Comparison of ENCODE assay signal across 8 cellular contexts in genomic region chr9:114503522-114504340, GRCh38. TPM values are rescaled to one million over a fixed set of nuclear protein-coding genes. Genes with fewer than 3 reads are reported as not detected.
A peak's percentile ranks its signal among the peaks of the same experiment; 100 is the strongest.
DNase-seq lines count a peak whose midpoint lies in the region; ATAC-seq and TF ChIP-seq lines count a peak whose summit lies in the region.

No MANE protein-coding gene starts in this region.

- peaks cover 16 to 31% of the 10 kb centered on the region in 2 donors for H3K4me1 ChIP-seq in adrenal gland (replicated peaks in 1 of 2)
- peaks cover 28% of the 10 kb centered on the region for H3K4me1 ChIP-seq in thymus (ENCODE audit: control insufficient read depth, insufficient read depth, low read length)

- H3K4me3 ChIP-seq in adrenal gland = peak overlapping the region in 3 of 4 donors; percentile 29 to 74 (median 53)
- peak overlapping the region; percentile 82 for H3K4me3 ChIP-seq in thymus (ENCODE audit: low read length)

- no peaks in the 10 kb centered on the region for H3K9me3 Mint-ChIP-seq in activated naive CD4-positive, alpha-beta T cell treated with anti-CD3 and anti-CD28 coated beads for 36 hours
- H3K9me3 Mint-ChIP-seq in memory B cell = no peaks in the 10 kb centered on the region

- no peak for DNase-seq in activated naive CD4-positive, alpha-beta T cell treated with anti-CD3 and anti-CD28 coated beads for 36 hours
- no peak for DNase-seq in activated naive CD4-positive, alpha-beta T cell treated with anti-CD3 and anti-CD28 coated beads, Interleukin-2, amount 50 U/mL, for 16 hours
- no peak for DNase-seq in adrenal gland
- DNase-seq in memory B cell (ENCODE audit: low spot score in 2 of 2) = no peak
- no peak for DNase-seq in GM20000 (ENCODE audit: low spot score)
- no peak for DNase-seq in sciatic nerve (ENCODE audit: low spot score)

- CTCF ChIA-PET in activated naive CD4-positive, alpha-beta T cell treated with anti-CD3 and anti-CD28 coated beads for 36 hours (lab: Charles Lee) = interaction anchor here (0.6 to 1.8 kb wide), 9 partner anchors 11 to 298 kb away, joined by 3 to 7 read pairs (median 5); no protein-coding TSS in a partner anchor

- H3K27me3 ChIP-seq in adrenal gland (no peaks in the 10 kb centered on the region), thymus (ENCODE audit: control insufficient read depth, insufficient read depth) (peaks cover 2% of the 10 kb centered on the region)

- WGBS in adrenal gland, 4 donors = 36 to 49% (median 43%) methylated on average over 13 to 18 of the region's 18 CpGs
- 80% methylated on average over 18 of the region's 18 CpGs for WGBS in thymus

- TF ChIP-seq CTCF in adrenal gland (IDR thresholded peaks at IDR 0.05) (no peak), GM20000 (IDR thresholded peaks at IDR 0.05; ENCODE audit: extremely low read depth, missing control alignments) (no peak)

- no peak for TF ChIP-seq POLR2A in adrenal gland (IDR thresholded peaks at IDR 0.05)

- H3K36me3 Mint-ChIP-seq in activated naive CD4-positive, alpha-beta T cell treated with anti-CD3 and anti-CD28 coated beads for 36 hours (ENCODE audit: low read depth) = no peaks in the 10 kb centered on the region
- no peaks in the 10 kb centered on the region for H3K36me3 Mint-ChIP-seq in memory B cell

- no peaks in the 10 kb centered on the region for H3K9me3 ChIP-seq in adrenal gland (replicated peaks in 1 of 3)
- no peaks in the 10 kb centered on the region for H3K9me3 ChIP-seq in thymus (ENCODE audit: control insufficient read depth)

- H3K27ac ChIP-seq in adrenal gland (peak overlapping the region; percentile 59 to 92 (median 81)), thymus (ENCODE audit: low read depth) (peak overlapping the region; percentile 56)

- no peak overlapping the region for H3K27ac Mint-ChIP-seq in activated naive CD4-positive, alpha-beta T cell treated with anti-CD3 and anti-CD28 coated beads for 36 hours
- peak overlapping the region; percentile 94 for H3K27ac Mint-ChIP-seq in memory B cell

- H3K27me3 Mint-ChIP-seq in activated naive CD4-positive, alpha-beta T cell treated with anti-CD3 and anti-CD28 coated beads for 36 hours (ENCODE audit: low read depth) = peaks cover 12% of the 10 kb centered on the region
- H3K27me3 Mint-ChIP-seq in memory B cell = no peaks in the 10 kb centered on the region

- no peak for ATAC-seq in memory B cell (ENCODE audit: low read depth)
- ATAC-seq in GM19324 (IDR thresholded peaks at IDR 0.05; ENCODE audit: low FRiP score, unreplicated experiment) = no peak
- no peak for ATAC-seq in sciatic nerve

- intact Hi-C loops in activated naive CD4-positive, alpha-beta T cell treated with anti-CD3 and anti-CD28 coated beads for 36 hours (cut with micrococcal nuclease) = no loop called here
- intact Hi-C loops in adrenal gland (cut with DNase I) = loop anchor here in 1 of 2 donors (10.0 kb wide), 2 partner anchors 91 to 159 kb away; no protein-coding TSS in a partner anchor
- intact Hi-C loops in sciatic nerve (cut with DNase I) = no loop called here

- peaks cover 5% of the 10 kb centered on the region for H3K4me1 Mint-ChIP-seq in activated naive CD4-positive, alpha-beta T cell treated with anti-CD3 and anti-CD28 coated beads for 36 hours (ENCODE audit: low read depth)
- H3K4me1 Mint-ChIP-seq in memory B cell = peaks cover 22% of the 10 kb centered on the region

- H3K4me3 Mint-ChIP-seq in activated naive CD4-positive, alpha-beta T cell treated with anti-CD3 and anti-CD28 coated beads for 36 hours = peak overlapping the region; percentile 52
- peak overlapping the region; percentile 73 for H3K4me3 Mint-ChIP-seq in memory B cell

- H3K36me3 ChIP-seq in adrenal gland (replicated peaks in 1 of 2) (no peaks in the 10 kb centered on the region), thymus (ENCODE audit: control insufficient read depth, insufficient read depth) (no peaks in the 10 kb centered on the region)

RNA-seq across cellular contexts. Expression of gene WHRN, which starts 1.5 kb away (rescaled TPM):
- total RNA-seq in activated naive CD4-positive, alpha-beta T cell treated with anti-CD3 and anti-CD28 coated beads for 36 hours = 1 to 10 TPM; 1.9 to 2.1 TPM
- total RNA-seq in adrenal gland (100 to 1,000 TPM in 4 of 8 donors, 10 to 100 TPM in 4; 67.2 to 154 (median 96.4) TPM), sciatic nerve (5.3 TPM)
- polyA plus RNA-seq in adrenal gland (100 to 1,000 TPM in 2 of 3 donors, 10 to 100 TPM in 1; 34.8 to 359 (median 247) TPM), thymus (14.9 TPM)

Comparison
In these comparisons a context has a peak if more than half of its experiments do, and no peak if none do; other contexts are left out.
1. RNA of gene WHRN, which starts 1.5 kb away (total RNA-seq): 67.2 to 154 TPM in adrenal gland; 5.3 TPM in sciatic nerve (single experiment) and 1.9 to 2.1 TPM in activated naive CD4-positive, alpha-beta T cell treated with anti-CD3 and anti-CD28 coated beads for 36 hours; every median in the first group is over 10 times any median in the second.